Comparison of ENCODE assay signal across 8 cellular contexts in genomic region chr1:27526569-27527222, GRCh38. TPM values are rescaled to one million over a fixed set of nuclear protein-coding genes. Genes with fewer than 3 reads are reported as not detected.
DNase-seq lines count a peak whose midpoint lies in the region; ATAC-seq and TF ChIP-seq lines count a peak whose summit lies in the region.

No MANE protein-coding gene starts in this region.

- WGBS in esophagus muscularis mucosa: 46% methylated on average over 4 of the region's 10 CpGs
- WGBS in spleen, 5 donors: 36 to 54% (median 45%) methylated on average over 6 to 10 of the region's 10 CpGs

- TF ChIP-seq POLR2A in esophagus muscularis mucosa (IDR thresholded peaks at IDR 0.05; ENCODE audit: low read depth) (no peak), spleen (IDR thresholded peaks at IDR 0.05) (no peak), GM18505 (IDR thresholded peaks at IDR 0.05; ENCODE audit: borderline replicate concordance, extremely low read depth, insufficient read depth, insufficient read length) (no peak)

- intact Hi-C loops in esophagus muscularis mucosa (cut with DNase I) (no loop called here), spleen (cut with DNase I; ENCODE audit: low total_unique reads) (no loop called here)

- DNase-seq in NCI-H1417 (lab: John Stamatoyannopoulos, UW) (peak in 2 of 3 experiments; percentile 59 to 84), NCI-H1417 treated with DMSO at 0.1 percent for 48 hours (lab: John Stamatoyannopoulos, UW) (no peak), RWPE1 (ENCODE audit: low spot score) (no peak), esophagus muscularis mucosa (ENCODE audit: extremely low spot score) (no peak), spleen (no peak), HAP-1 (ENCODE audit: low spot score in 2 of 2) (no peak)

- H3K4me3 ChIP-seq in esophagus muscularis mucosa (peak overlapping the region; percentile 52 to 59 (median 56)), spleen (peak overlapping the region in 6 of 8 donors; percentile 12 to 67 (median 41)), HAP-1 (no peak overlapping the region)

- H3K36me3 ChIP-seq in esophagus muscularis mucosa (no peaks in the 10 kb centered on the region), spleen (no peaks in the 10 kb centered on the region), HAP-1 (replicated peaks) (no peaks in the 10 kb centered on the region)

- in situ Hi-C loops in HAP-1 (cut with MboI; ENCODE audit: low sequenced_read_pairs): no loop called here

- TF ChIP-seq EP300 in esophagus muscularis mucosa (IDR thresholded peaks at IDR 0.05): no peak

- H3K9me3 ChIP-seq in esophagus muscularis mucosa (no peaks in the 10 kb centered on the region), spleen (no peaks in the 10 kb centered on the region), HAP-1 (no peaks in the 10 kb centered on the region)

- no peak for ATAC-seq in GM18505 (IDR thresholded peaks at IDR 0.05; ENCODE audit: unreplicated experiment)
- no peak for ATAC-seq in GM18870 (IDR thresholded peaks at IDR 0.05; ENCODE audit: unreplicated experiment)

- no peak for TF ChIP-seq CTCF in RWPE1 (conservative IDR thresholded peaks at IDR 0.05; ENCODE audit: low read depth)
- no peak for TF ChIP-seq CTCF in esophagus muscularis mucosa (IDR thresholded peaks at IDR 0.05)
- TF ChIP-seq CTCF in spleen (IDR thresholded peaks at IDR 0.05 in 8 of 11, conservative IDR thresholded peaks at IDR 0.05 in 3 of 11): no peak

- CTCF ChIA-PET in RWPE1 (lab: Yijun Ruan, JAX): interaction anchor here (0.6 kb wide), 1 partner anchor 700 kb away, joined by 5 read pairs; no protein-coding TSS in a partner anchor

- H3K27ac ChIP-seq in RWPE1 (peak overlapping the region; percentile 98), esophagus muscularis mucosa (replicated peaks in 1 of 4) (peak overlapping the region; percentile 92 to 97 (median 96)), spleen (peak overlapping the region in 7 of 8 donors; percentile 60 to 85 (median 81))

- H3K27me3 ChIP-seq in esophagus muscularis mucosa (no peaks in the 10 kb centered on the region), spleen (replicated peaks in 1 of 7) (peaks cover 0 to 15% (median 0%) of the 10 kb centered on the region in 7 donors), HAP-1 (ENCODE audit: low read depth) (no peaks in the 10 kb centered on the region)

- H3K4me1 ChIP-seq in esophagus muscularis mucosa (peaks cover 77 to 87% (median 85%) of the 10 kb centered on the region in 4 donors), spleen (peaks cover 42 to 95% (median 79%) of the 10 kb centered on the region in 6 donors), HAP-1 (peaks cover 6% of the 10 kb centered on the region)

- POLR2A ChIA-PET in RWPE1 (lab: Yijun Ruan, JAX; ENCODE audit: low non-redundant PET): interaction anchor here (0.5 to 1.3 kb wide), 3 partner anchors 9 to 36 kb away, joined by 3 to 7 read pairs (median 4); partner anchors contain the start of gene WASF2

RNA-seq across cellular contexts. Expression of gene WASF2, which starts 36.7 kb away (rescaled TPM):
- total RNA-seq in esophagus muscularis mucosa: 100 to 1,000 TPM in 2 of 4 donors, 10 to 100 TPM in 2; 78.5 to 141 (median 101) TPM
- 100 to 1,000 TPM in 4 of 7 donors, 10 to 100 TPM in 3; 92.1 to 196 (median 129) TPM for total RNA-seq in spleen
- polyA plus RNA-seq in spleen: 10 to 100 TPM; 17.2 to 36.8 (median 23.5) TPM

Comparison
In these comparisons a context has a peak if more than half of its experiments do, and no peak if none do; other contexts are left out.
1. DNase-seq: peak in NCI-H1417 (2 of 3); none in NCI-H1417 treated with DMSO at 0.1 percent for 48 hours (single experiment), RWPE1 (single experiment), esophagus muscularis mucosa (single experiment), spleen (single experiment) and HAP-1 (0 of 2).
2. Peak in every context shown above with its lines, with median percentiles within 50 percentile points of each other: H3K27ac ChIP-seq.